Comparison of ENCODE assay signal across 1 cellular context in genomic region chr1:206074839-206075238, GRCh38.
TF ChIP-seq lines count a peak whose summit lies in the region.

No MANE protein-coding gene starts in this region.

TF ChIP-seq in K562, 482 proteins besides CTCF, POLR2A, EP300 and RAD21 (continued from another document and continues in another):
- TF ChIP-seq FOXM1 (IDR thresholded peaks at IDR 0.05; ENCODE audit: low read depth) (peak; percentile 78; the same call in 1 of the 2 replicates), FOXM1 (CRISPR knock-in tag; IDR thresholded peaks at IDR 0.05; ENCODE audit: low read depth) (no peak), CBX3 (IDR thresholded peaks at IDR 0.05; ENCODE audit: borderline replicate concordance in 1 of 2, low read length in 2 of 2) (peak in 1 of 2 experiments; percentile 56; a peak in 1 of 3 replicates), NFIX (CRISPR knock-in tag; IDR thresholded peaks at IDR 0.05; ENCODE audit: low read depth) (no peak), KLF1 (tag; IDR thresholded peaks at IDR 0.05) (no peak), THRA (IDR thresholded peaks at IDR 0.05) (no peak), DLX4 (CRISPR knock-in tag; IDR thresholded peaks at IDR 0.05) (no peak), MGA (IDR thresholded peaks at IDR 0.05) (no peak), PYGO2 (tag; IDR thresholded peaks at IDR 0.05) (peak; percentile 81), MBD1 (CRISPR knock-in tag; IDR thresholded peaks at IDR 0.05) (no peak), ARHGAP35 (IDR thresholded peaks at IDR 0.05; ENCODE audit: partially characterized antibody) (no peak), PATZ1 (CRISPR knock-in tag; IDR thresholded peaks at IDR 0.05; ENCODE audit: borderline replicate concordance) (no peak), FOXK1 (CRISPR knock-in tag; IDR thresholded peaks at IDR 0.05; ENCODE audit: borderline replicate concordance) (no peak), RBM17 (IDR thresholded peaks at IDR 0.05; ENCODE audit: borderline replicate concordance, low read depth, low read length) (no peak), ZNF354B (CRISPR knock-in tag; IDR thresholded peaks at IDR 0.05) (no peak), ZNF232 (CRISPR knock-in tag; IDR thresholded peaks at IDR 0.05) (no peak), ZBTB11 (CRISPR knock-in tag; IDR thresholded peaks at IDR 0.05) (0 out of 6 replicates have a peak, but pooled peaks of 1 of the 3 experiments have one; percentile 60), TGIF2 (CRISPR knock-in tag; IDR thresholded peaks at IDR 0.05) (no peak), GABPB1 (CRISPR knock-in tag; IDR thresholded peaks at IDR 0.05) (no peak), ZNF174 (CRISPR knock-in tag; IDR thresholded peaks at IDR 0.05) (no peak), EP400 (IDR thresholded peaks at IDR 0.05) (no peak), ZNF655 (CRISPR knock-in tag; IDR thresholded peaks at IDR 0.05) (no peak), ZC3H11A (IDR thresholded peaks at IDR 0.05; ENCODE audit: low read depth, low read length) (no peak), SREBF1 (IDR thresholded peaks at IDR 0.05; ENCODE audit: borderline replicate concordance, low read depth, low read length) (no peak), MYBL2 (IDR thresholded peaks at IDR 0.05; ENCODE audit: low read depth) (no peak), MYBL2 (CRISPR knock-in tag; IDR thresholded peaks at IDR 0.05; ENCODE audit: borderline replicate concordance) (no peak), ERF (CRISPR knock-in tag; IDR thresholded peaks at IDR 0.05) (no peak), MAFK (IDR thresholded peaks at IDR 0.05; ENCODE audit: low read length) (no peak), BHLHE40 (IDR thresholded peaks at IDR 0.05; ENCODE audit: low read length) (peak; percentile 88), HNRNPLL (IDR thresholded peaks at IDR 0.05; ENCODE audit: low read depth, low read length, poor library complexity, severe bottlenecking) (no peak), E2F6 (IDR thresholded peaks at IDR 0.05; ENCODE audit: borderline replicate concordance in 1 of 2, extremely low read depth in 1 of 2, insufficient read depth in 1 of 2, insufficient read length in 1 of 2, low read depth in 1 of 2, low read length in 1 of 2, poor library complexity in 1 of 2, severe bottlenecking in 1 of 2) (no peak), NFATC3 (IDR thresholded peaks at IDR 0.05) (no peak), THAP7 (CRISPR knock-in tag; IDR thresholded peaks at IDR 0.05) (no peak), ZNF586 (CRISPR knock-in tag; conservative IDR thresholded peaks at IDR 0.05) (no peak), TRIM24 (IDR thresholded peaks at IDR 0.05) (peak; percentile 83 to 85), ZKSCAN1 (IDR thresholded peaks at IDR 0.05; ENCODE audit: low read depth, low read length) (no peak)
